12 cellular contexts compared by ENCODE assay signal in the genomic region with DNA sequence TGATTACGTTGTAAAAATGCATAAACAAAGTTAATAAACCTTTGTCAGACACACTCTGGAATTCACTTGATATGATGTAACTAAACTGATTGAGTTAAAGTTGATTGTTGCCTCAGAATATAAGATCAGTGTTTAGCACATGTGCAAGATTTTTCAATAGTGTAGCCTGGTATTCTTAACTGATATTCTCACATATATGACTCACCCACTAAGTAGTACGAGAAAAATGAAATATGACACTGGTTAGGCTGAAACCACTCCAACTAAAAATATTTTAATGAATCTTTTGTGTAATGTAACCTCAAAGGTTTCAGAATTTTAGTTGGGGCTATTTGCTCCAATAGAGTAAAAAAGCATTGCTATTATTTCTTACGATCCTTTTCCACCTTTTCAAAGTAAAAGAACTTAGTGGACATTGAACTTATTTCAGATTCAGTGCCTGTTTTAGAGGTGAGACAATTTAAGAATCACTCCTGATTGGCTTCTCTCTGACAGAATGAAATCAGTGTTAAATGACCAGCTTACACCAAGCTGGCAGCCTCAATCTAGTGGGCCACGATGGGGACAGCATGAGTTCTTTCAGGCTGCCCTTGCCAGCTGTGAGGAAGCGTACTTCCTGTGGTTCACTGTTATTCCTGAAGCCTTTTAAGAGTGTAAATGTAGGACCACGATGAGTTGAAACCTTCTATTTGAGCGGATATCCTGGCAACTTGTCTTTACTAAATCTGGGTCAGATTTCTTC.
DNase-seq lines count a peak whose midpoint lies in the region; ATAC-seq, FAIRE-seq and TF ChIP-seq lines count a peak whose summit lies in the region.
"Had no signal": no experiment of that assay in that cellular context is flagged by ENCODE, and none has a peak within 500 bp of the region (broad histone marks: within the 10 kb centered on the region; RNA-seq: fewer than 3 reads in every experiment).

No MANE protein-coding gene starts in this region.

- WGBS in iPS DF 6.9 (ENCODE audit: insufficient coverage, insufficient read length) = no CpG with 5 or more reads among the region's 7 CpGs

- ATAC-seq in GM19328 (IDR thresholded peaks at IDR 0.05; ENCODE audit: unreplicated experiment) (no peak), HG03196 (IDR thresholded peaks at IDR 0.05; ENCODE audit: unreplicated experiment) (no peak), GM21723 (IDR thresholded peaks at IDR 0.05; ENCODE audit: unreplicated experiment) (no peak)
- ATAC-seq: activated T-cell treated with anti-CD3 and anti-CD28 coated beads, Interleukin-2, amount 50 U/mL, for 4 hours; CD8-positive, alpha-beta T cell had no signal

- H3K9me3 ChIP-seq in iPS DF 6.9 (ENCODE audit: control insufficient read depth, insufficient read depth, low read length) = no peaks in the 10 kb centered on the region

- peak; percentile 72 for FAIRE-seq in HTR-8/SVneo (lab: Jason Lieb, UNC)

- no peak overlapping the region for H3K4me3 ChIP-seq in AG10803 (ENCODE audit: low read length)
- H3K4me3 ChIP-seq in WI38 (ENCODE audit: low read depth, low read length) = peak overlapping the region; percentile 13
- no peak overlapping the region for H3K4me3 ChIP-seq in iPS DF 6.9 (ENCODE audit: low read length)

- no peak overlapping the region for H3K27ac ChIP-seq in iPS DF 6.9 (ENCODE audit: low read length)
- H3K27ac ChIP-seq: parathyroid adenoma had no signal

- H3K27me3 ChIP-seq in iPS DF 6.9 (ENCODE audit: control insufficient read depth, insufficient read depth, low read length) = no peaks in the 10 kb centered on the region

- H3K36me3 ChIP-seq in iPS DF 6.9 (ENCODE audit: control insufficient read depth, insufficient read depth, low read length) = no peaks in the 10 kb centered on the region

- H3K4me1 ChIP-seq in iPS DF 6.9 (ENCODE audit: control insufficient read depth, insufficient read depth, low read length) = peaks cover 1% of the 10 kb centered on the region; the same call in 1 of the 2 replicates
- H3K4me1 ChIP-seq: parathyroid adenoma had no signal

- TF ChIP-seq CTCF in AG10803 (conservative IDR thresholded peaks at IDR 0.05; ENCODE audit: low read length) (no peak), WI38 (IDR thresholded peaks at IDR 0.05; ENCODE audit: low read depth, low read length) (no peak)

- DNase-seq in AG10803 (ENCODE audit: low read depth) = peak; percentile 77
- peak; percentile 41 for DNase-seq in HTR-8/SVneo (ENCODE audit: insufficient read length, low spot score)
- peak; percentile 25 for DNase-seq in iPS DF 6.9 (ENCODE audit: low read depth, low spot score)
- DNase-seq in NCI-H524 (lab: John Stamatoyannopoulos, UW) = no peak
- DNase-seq: activated T-cell treated with anti-CD3 and anti-CD28 coated beads, Interleukin-2, amount 50 U/mL, for 4 hours; CD8-positive, alpha-beta T cell; NCI-H345 had no signal

Comparison
In these comparisons a context has a peak if more than half of its experiments do, and no peak if none do; other contexts are left out.
1. DNase-seq: peak in AG10803 (single experiment), HTR-8/SVneo (single experiment) and iPS DF 6.9 (single experiment); none in NCI-H524 (0 of 2).